In genomic region chr17:19718041-19718612, GRCh38 we compare ENCODE assay signal across 1 cellular context.
TF ChIP-seq lines count a peak whose summit lies in the region.

No MANE protein-coding gene starts in this region.

TF ChIP-seq in HepG2, 621 proteins besides CTCF, POLR2A, EP300 and RAD21:
- 0 out of 4 replicates have a peak, but pooled peaks of 1 of the 2 experiments have one; percentile 32 for TF ChIP-seq NR2F1 (CRISPR knock-in tag; IDR thresholded peaks at IDR 0.05)
- TF ChIP-seq ZFP91 (CRISPR knock-in tag; IDR thresholded peaks at IDR 0.05; ENCODE audit: borderline replicate concordance) = 0 out of 2 replicates have a peak, but pooled peaks have one; percentile 22
- 0 out of 2 replicates have a peak, but pooled peaks have one; percentile 22 for TF ChIP-seq HDAC2 (CRISPR knock-in tag; IDR thresholded peaks at IDR 0.05)
- no peak for TF ChIP-seq MYC (CRISPR knock-in tag; IDR thresholded peaks at IDR 0.05; ENCODE audit: borderline replicate concordance)
- TF ChIP-seq RORA (CRISPR knock-in tag; IDR thresholded peaks at IDR 0.05) = no peak
- TF ChIP-seq BRCA1 (CRISPR knock-in tag; IDR thresholded peaks at IDR 0.05) = no peak
- TF ChIP-seq ZNF557 (CRISPR knock-in tag; IDR thresholded peaks at IDR 0.05) = no peak
- no peak for TF ChIP-seq RBFOX2 (IDR thresholded peaks at IDR 0.05; ENCODE audit: low read depth, low read length)
- no peak for TF ChIP-seq SKI (IDR thresholded peaks at IDR 0.05; ENCODE audit: partially characterized antibody)
- no peak for TF ChIP-seq HIVEP1 (CRISPR knock-in tag; IDR thresholded peaks at IDR 0.05)
- TF ChIP-seq MAX (IDR thresholded peaks at IDR 0.05) = 0 out of 2 replicates have a peak, but pooled peaks have one; percentile 12
- no peak for TF ChIP-seq POLR2AphosphoS2 (IDR thresholded peaks at IDR 0.05; ENCODE audit: low read depth, low read length)
- no peak for TF ChIP-seq NFATC3 (CRISPR knock-in tag; IDR thresholded peaks at IDR 0.05)
- TF ChIP-seq ZNF788 (CRISPR knock-in tag; IDR thresholded peaks at IDR 0.05; ENCODE audit: borderline replicate concordance) = peak; percentile 17; the same call in 1 of the 2 replicates
- TF ChIP-seq MAZ (IDR thresholded peaks at IDR 0.05; ENCODE audit: borderline replicate concordance, low read depth, low read length) = no peak
- TF ChIP-seq MAZ (CRISPR knock-in tag; IDR thresholded peaks at IDR 0.05; ENCODE audit: low read depth) = 0 out of 2 replicates have a peak, but pooled peaks have one; percentile 26
- no peak for TF ChIP-seq ZFAT (CRISPR knock-in tag; conservative IDR thresholded peaks at IDR 0.05)
- no peak for TF ChIP-seq ZNF766 (CRISPR knock-in tag; IDR thresholded peaks at IDR 0.05; ENCODE audit: borderline replicate concordance)
- TF ChIP-seq LCORL (IDR thresholded peaks at IDR 0.05) = no peak
- 0 out of 2 replicates have a peak, but pooled peaks have one; percentile 29 for TF ChIP-seq LCORL (CRISPR knock-in tag; IDR thresholded peaks at IDR 0.05)
- no peak for TF ChIP-seq RFX3 (CRISPR knock-in tag; IDR thresholded peaks at IDR 0.05)
- TF ChIP-seq HNRNPH1 (optimal IDR thresholded peaks at IDR 0.05; ENCODE audit: low read depth, low read length) = no peak
- TF ChIP-seq ZNF556 (CRISPR knock-in tag; IDR thresholded peaks at IDR 0.05; ENCODE audit: borderline replicate concordance) = no peak
- TF ChIP-seq FOXJ3 (CRISPR knock-in tag; IDR thresholded peaks at IDR 0.05; ENCODE audit: borderline replicate concordance) = no peak
- no peak for TF ChIP-seq DNMT1 (CRISPR knock-in tag; IDR thresholded peaks at IDR 0.05)
- TF ChIP-seq ZNF547 (CRISPR knock-in tag; IDR thresholded peaks at IDR 0.05) = 0 out of 2 replicates have a peak, but pooled peaks have one; percentile 61
- 0 out of 2 replicates have a peak, but pooled peaks have one; percentile 39 for TF ChIP-seq NR2C2 (CRISPR knock-in tag; IDR thresholded peaks at IDR 0.05; ENCODE audit: borderline replicate concordance)
- TF ChIP-seq ZNF687 (CRISPR knock-in tag; IDR thresholded peaks at IDR 0.05) = peak; percentile 48
- TF ChIP-seq ZNF263 (CRISPR knock-in tag; IDR thresholded peaks at IDR 0.05) = no peak
- no peak for TF ChIP-seq PBX3 (CRISPR knock-in tag; IDR thresholded peaks at IDR 0.05; ENCODE audit: borderline replicate concordance)
- TF ChIP-seq MTA1 (CRISPR knock-in tag; IDR thresholded peaks at IDR 0.05; ENCODE audit: borderline replicate concordance) = 0 out of 2 replicates have a peak, but pooled peaks have one; percentile 32
- TF ChIP-seq TBX2 (CRISPR knock-in tag; IDR thresholded peaks at IDR 0.05; ENCODE audit: borderline replicate concordance) = peak; percentile 56
- TF ChIP-seq FOXO4 (CRISPR knock-in tag; conservative IDR thresholded peaks at IDR 0.05) = 0 out of 2 replicates have a peak, but pooled peaks have one; percentile 32
- no peak for TF ChIP-seq SALL2 (CRISPR knock-in tag; IDR thresholded peaks at IDR 0.05)
- peak; percentile 57; the same call in 1 of the 2 replicates for TF ChIP-seq TFAP4 (IDR thresholded peaks at IDR 0.05; ENCODE audit: borderline replicate concordance, low read depth)
- TF ChIP-seq HNF4A (CRISPR knock-in tag; IDR thresholded peaks at IDR 0.05) = peak; percentile 62
- TF ChIP-seq NR2F6 (IDR thresholded peaks at IDR 0.05) = 0 out of 2 replicates have a peak, but pooled peaks have one; percentile 7
- TF ChIP-seq NR2F6 (CRISPR knock-in tag; IDR thresholded peaks at IDR 0.05) = no peak
- peak; percentile 53; the same call in 1 of the 2 replicates for TF ChIP-seq ZFX (CRISPR knock-in tag; IDR thresholded peaks at IDR 0.05; ENCODE audit: low read depth)
- 0 out of 2 replicates have a peak, but pooled peaks have one; percentile 32 for TF ChIP-seq ZSCAN31 (CRISPR knock-in tag; IDR thresholded peaks at IDR 0.05; ENCODE audit: low read depth)
- TF ChIP-seq ZNF678 (CRISPR knock-in tag; IDR thresholded peaks at IDR 0.05) = no peak
TF ChIP-seq in HepG2: peak in this region for 18.
